8 cellular contexts compared by ENCODE assay signal in genomic region chr7:29564455-29565185, GRCh38. TPM values are rescaled to one million over a fixed set of nuclear protein-coding genes. Genes with fewer than 3 reads are reported as not detected.
DNase-seq lines count a peak whose midpoint lies in the region; ATAC-seq and TF ChIP-seq lines count a peak whose summit lies in the region.

No MANE protein-coding gene starts in this region.

- DNase-seq in NCI-H2227 (lab: John Stamatoyannopoulos, UW; ENCODE audit: unreplicated experiment) (peak; percentile 22), NCI-H2227 treated with DMSO at 0.1 percent for 48 hours (lab: John Stamatoyannopoulos, UW) (no peak), NCI-H510A (lab: John Stamatoyannopoulos, UW) (peak; percentile 4), T47D (ENCODE audit: low read depth in 1 of 2, low spot score in 1 of 2) (peak; percentile 78 to 93), iPS-NIHi7 (ENCODE audit: extremely low spot score) (peak; percentile 65), gastrocnemius medialis (no peak), NK-92 (lab: John Stamatoyannopoulos, UW; ENCODE audit: unreplicated experiment) (no peak)

- H3K36me3 ChIP-seq in gastrocnemius medialis = no peaks in the 10 kb centered on the region

- peaks cover 24 to 32% of the 10 kb centered on the region in 2 donors for H3K4me1 ChIP-seq in gastrocnemius medialis

- in situ Hi-C loops in T47D (cut with HindIII; ENCODE audit: low pct_unique_long_range_greater_than_20kb, low sequenced_read_pairs) = no loop called here
- in situ Hi-C loops in gastrocnemius medialis (cut with MboI; ENCODE audit: low sequenced_read_pairs in 4 of 4) = no loop called here

- TF ChIP-seq CTCF in gastrocnemius medialis (IDR thresholded peaks at IDR 0.05 in 4 of 5, conservative IDR thresholded peaks at IDR 0.05 in 1 of 5) = no peak

- TF ChIP-seq POLR2A in gastrocnemius medialis (IDR thresholded peaks at IDR 0.05) = no peak

- peaks cover 47 to 64% (median 56%) of the 10 kb centered on the region in 3 donors for H3K27me3 ChIP-seq in gastrocnemius medialis

- H3K4me3 ChIP-seq in gastrocnemius medialis = peak overlapping the region; percentile 46 to 65 (median 55)

- no peaks in the 10 kb centered on the region for H3K9me3 ChIP-seq in gastrocnemius medialis

- no peak overlapping the region for H3K27ac ChIP-seq in gastrocnemius medialis

- ATAC-seq in gastrocnemius medialis (peak in 1 of 2 donors; percentile 53), GM21529 (IDR thresholded peaks at IDR 0.05; ENCODE audit: unreplicated experiment) (no peak)

- intact Hi-C loops in gastrocnemius medialis (cut with DNase I; ENCODE audit: low total_unique reads) = no loop called here

RNA-seq across cellular contexts. Expression of gene PRR15, which starts 1.0 kb away (rescaled TPM):
- total RNA-seq in gastrocnemius medialis = 1 to 10 TPM in 1 of 4 donors, under 1 TPM in 1, not detected in 2; 0.20 to 1.3 TPM

Comparison
In these comparisons a context has a peak if more than half of its experiments do, and no peak if none do; other contexts are left out.
1. DNase-seq: peak in NCI-H2227 (single experiment), NCI-H510A (single experiment), T47D (2 of 2) and iPS-NIHi7 (single experiment); none in NCI-H2227 treated with DMSO at 0.1 percent for 48 hours (single experiment), gastrocnemius medialis (0 of 2) and NK-92 (single experiment).